Comparison of ENCODE assay signal across 30 cellular contexts in genomic region chr19:46284635-46285034, GRCh38. TPM values are rescaled to one million over a fixed set of nuclear protein-coding genes. Genes with fewer than 3 reads are reported as not detected.
"Had no signal": no experiment of that assay in that cellular context is flagged by ENCODE, and none has a peak within 500 bp of the region (broad histone marks: within the 10 kb centered on the region; RNA-seq: fewer than 3 reads in every experiment).

No MANE protein-coding gene starts in this region.

- H3K27me3 Mint-ChIP-seq: brain had no signal

- ATAC-seq: activated T-cell treated with anti-CD3 and anti-CD28 coated beads, Interleukin-2, amount 50 U/mL, for 4 hours had no signal

- H3K27me3 ChIP-seq: cardiac muscle cell, SJCRH30 had no signal

- H3K36me3 ChIP-seq: cardiac muscle cell, SJCRH30 had no signal

- H3K9me3 ChIP-seq: SK-N-SH had no signal

- H3K27ac ChIP-seq: cardiac muscle cell, SJCRH30, VCaP had no signal

- H3K27ac Mint-ChIP-seq: activated CD4-positive, alpha-beta memory T cell treated with anti-CD3 and anti-CD28 coated beads for 36 hours; activated CD4-positive, alpha-beta T cell treated with anti-CD3 and anti-CD28 coated beads, Interleukin-2, amount 10 ng/mL, durations not matched to agents 7 days and 5 days; activated naive CD4-positive, alpha-beta T cell treated with anti-CD3 and anti-CD28 coated beads for 36 hours; activated naive CD8-positive, alpha-beta T cell; brain had no signal

- H3K9me3 Mint-ChIP-seq: activated naive CD4-positive, alpha-beta T cell treated with anti-CD3 and anti-CD28 coated beads for 36 hours; activated T-cell treated with anti-CD3 and anti-CD28 coated beads, Interleukin-2, amount 50 U/mL, for 4 hours had no signal

- H3K4me3 Mint-ChIP-seq: activated CD4-positive, alpha-beta memory T cell treated with anti-CD3 and anti-CD28 coated beads for 36 hours; activated CD4-positive, alpha-beta T cell treated with anti-CD3 and anti-CD28 coated beads, Interleukin-2, amount 10 ng/mL, durations not matched to agents 7 days and 5 days; activated naive CD4-positive, alpha-beta T cell treated with anti-CD3 and anti-CD28 coated beads for 36 hours; activated naive CD8-positive, alpha-beta T cell; activated T-cell treated with anti-CD3 and anti-CD28 coated beads, Interleukin-2, amount 50 U/mL, for 4 hours; brain had no signal

- H3K36me3 Mint-ChIP-seq: activated CD4-positive, alpha-beta memory T cell treated with anti-CD3 and anti-CD28 coated beads for 36 hours; activated naive CD8-positive, alpha-beta T cell; brain had no signal

- FAIRE-seq: astrocyte had no signal

- H3K4me3 ChIP-seq: cardiac muscle cell, SJCRH30 had no signal

- DNase-seq: activated CD4-positive, alpha-beta memory T cell treated with anti-CD3 and anti-CD28 coated beads for 36 hours; activated CD4-positive, alpha-beta T cell treated with anti-CD3 and anti-CD28 coated beads, Interleukin-2, amount 10 ng/mL, durations not matched to agents 7 days and 5 days; activated CD4-positive, CD25-positive, alpha-beta regulatory T cell; activated CD8-positive, alpha-beta memory T cell treated with anti-CD3 and anti-CD28 coated beads for 24 hours; activated effector memory CD4-positive, alpha-beta T cell treated with anti-CD3 and anti-CD28 coated beads, Interleukin-2, amount 50 U/mL, for 16 hours; activated naive CD4-positive, alpha-beta T cell treated with anti-CD3 and anti-CD28 coated beads for 36 hours; activated T-cell treated with anti-CD3 and anti-CD28 coated beads, Interleukin-2, amount 50 U/mL, for 4 hours; amygdala; Kasumi-1; NCI-H1048; NCI-H1417; NCI-H2029; NCI-H2107; NCI-H2171 treated with DMSO at 0.1 percent for 48 hours; NCI-H226; NCI-H526; NCI-H82; SJCRH30; SK-N-SH; T-helper 1 cell had no signal

RNA-seq across cellular contexts. Expression of gene HIF3A, which starts 12.2 kb away (rescaled TPM):
- total RNA-seq: activated CD4-positive, alpha-beta memory T cell treated with anti-CD3 and anti-CD28 coated beads for 36 hours; activated CD4-positive, alpha-beta T cell treated with anti-CD3 and anti-CD28 coated beads, Interleukin-2, amount 10 ng/mL, durations not matched to agents 7 days and 5 days; activated naive CD4-positive, alpha-beta T cell treated with anti-CD3 and anti-CD28 coated beads for 36 hours; NCI-H460; OCI-LY7; T-helper 2 cell treated with Interferon-gamma antibody and Interleukin-4, amounts not matched to agents 100 ng/mL and 5 ng/mL, for 36 hours had no signal

RNA-seq across cellular contexts. Expression of gene IGFL1, which starts 55.1 kb away (rescaled TPM):
- total RNA-seq: activated CD4-positive, alpha-beta memory T cell treated with anti-CD3 and anti-CD28 coated beads for 36 hours; activated CD4-positive, alpha-beta T cell treated with anti-CD3 and anti-CD28 coated beads, Interleukin-2, amount 10 ng/mL, durations not matched to agents 7 days and 5 days; activated naive CD4-positive, alpha-beta T cell treated with anti-CD3 and anti-CD28 coated beads for 36 hours; activated T-cell treated with anti-CD3 and anti-CD28 coated beads, Interleukin-2, amount 50 U/mL, for 4 hours; astrocyte; cardiac muscle cell; NCI-H460; OCI-LY7; Right ventricle myocardium superior; RPMI7951; SJCRH30; T-helper 2 cell treated with Interferon-gamma antibody and Interleukin-4, amounts not matched to agents 100 ng/mL and 5 ng/mL, for 36 hours had no signal
- polyA plus RNA-seq: cardiac muscle cell, SK-N-SH had no signal
